Comparison of ENCODE assay signal across 12 cellular contexts in genomic region chr21:34797202-34797527, GRCh38.
DNase-seq lines count a peak whose midpoint lies in the region; ATAC-seq and TF ChIP-seq lines count a peak whose summit lies in the region.
"Had no signal": no experiment of that assay in that cellular context is flagged by ENCODE, and none has a peak within 500 bp of the region (broad histone marks: within the 10 kb centered on the region; RNA-seq: fewer than 3 reads in every experiment).

No MANE protein-coding gene starts in this region.

- TF ChIP-seq EP300 in neural cell (conservative IDR thresholded peaks at IDR 0.05; ENCODE audit: poor library complexity, severe bottlenecking): no peak

- peak overlapping the region; percentile 100 for H3K27ac ChIP-seq in epithelial cell of prostate
- H3K27ac ChIP-seq in neural cell (ENCODE audit: low read length): no peak overlapping the region
- H3K27ac ChIP-seq: ovary had no signal

- no peaks in the 10 kb centered on the region for H3K9me3 Mint-ChIP-seq in natural killer cell
- H3K9me3 Mint-ChIP-seq in natural killer cell treated with Interleukin-12 subunit alpha and Interleukin-12 subunit beta and Interleukin-15 and Interleukin-18, amount 100 ng/mL, for 72 hours: no peaks in the 10 kb centered on the region

- no peak overlapping the region for H2AFZ ChIP-seq in neural cell (ENCODE audit: low read depth, low read length)

- no peaks in the 10 kb centered on the region for H3K79me2 ChIP-seq in neural cell (replicated peaks; ENCODE audit: insufficient read depth, low read length)

- no peaks in the 10 kb centered on the region for H3K27me3 ChIP-seq in neural cell (ENCODE audit: insufficient read depth, low read depth, low read length)
- H3K27me3 ChIP-seq: ovary had no signal

- DNase-seq in natural killer cell (no peak), epithelial cell of prostate (ENCODE audit: low read depth, low spot score) (no peak), NCI-H1436 treated with DMSO at 0.1 percent for 48 hours (lab: John Stamatoyannopoulos, UW) (no peak), GM10248 (ENCODE audit: extremely low spot score) (no peak)
- DNase-seq in natural killer cell treated with Interleukin-12 subunit alpha and Interleukin-12 subunit beta and Interleukin-15 and Interleukin-18, amount 100 ng/mL, for 72 hours (ENCODE audit: low spot score): no peak
- no peak for DNase-seq in effector CD4-positive, alpha-beta T cell
- DNase-seq: activated CD8-positive, alpha-beta memory T cell treated with anti-CD3 and anti-CD28 coated beads for 24 hours; activated gamma-delta T cell treated with Interleukin-2 at 50 U/mL for 16 hours; effector memory CD4-positive, alpha-beta T cell; ovary had no signal

- H3K9me2 ChIP-seq in neural cell (ENCODE audit: insufficient read depth, low read length): no peaks in the 10 kb centered on the region

- no peak for TF ChIP-seq RAD21 in neural cell (conservative IDR thresholded peaks at IDR 0.05)

- H3K4me1 Mint-ChIP-seq in natural killer cell: peaks cover 20 to 30% of the 10 kb centered on the region in 2 donors
- H3K4me1 Mint-ChIP-seq in natural killer cell treated with Interleukin-12 subunit alpha and Interleukin-12 subunit beta and Interleukin-15 and Interleukin-18, amount 100 ng/mL, for 72 hours (ENCODE audit: low read depth in 2 of 2): peaks cover 21 to 24% of the 10 kb centered on the region in 2 donors

- H3K27ac Mint-ChIP-seq in natural killer cell: peak overlapping the region; percentile 26 to 61
- H3K27ac Mint-ChIP-seq in natural killer cell treated with Interleukin-12 subunit alpha and Interleukin-12 subunit beta and Interleukin-15 and Interleukin-18, amount 100 ng/mL, for 72 hours: peak overlapping the region in 1 of 2 donors; percentile 69

- H4K20me1 ChIP-seq in neural cell (ENCODE audit: insufficient read depth): no peaks in the 10 kb centered on the region

- POLR2A ChIA-PET in GM10248 (lab: Yijun Ruan, JAX): no interaction called here

- no peak overlapping the region for H3K4me2 ChIP-seq in neural cell (ENCODE audit: low read length)

- CTCF ChIA-PET in GM10248 (lab: Yijun Ruan, JAX): interaction anchor here (1.1 to 3.0 kb wide), 4 partner anchors 13 to 51 kb away, joined by 3 to 8 read pairs (median 4); no protein-coding TSS in a partner anchor

- peak overlapping the region; percentile 6 for H3K9ac ChIP-seq in neural cell (ENCODE audit: low read length)

- no peak for TF ChIP-seq CTCF in natural killer cell (IDR thresholded peaks at IDR 0.05)
- no peak for TF ChIP-seq CTCF in neural cell (IDR thresholded peaks at IDR 0.05; ENCODE audit: poor library complexity, severe bottlenecking)
- TF ChIP-seq CTCF in GM10248 (IDR thresholded peaks at IDR 0.05; ENCODE audit: control extremely low read depth, extremely low read depth, low read depth, missing control alignments): no peak

- no peaks in the 10 kb centered on the region for H3F3A ChIP-seq in neural cell (ENCODE audit: insufficient read depth, low read length, poor library complexity, severe bottlenecking)

- ATAC-seq in natural killer cell: no peak
- no peak for ATAC-seq in natural killer cell treated with Interleukin-12 subunit alpha and Interleukin-12 subunit beta and Interleukin-15 and Interleukin-18, amount 100 ng/mL, for 72 hours
- no peak for ATAC-seq in HG02840 (IDR thresholded peaks at IDR 0.05; ENCODE audit: low FRiP score, unreplicated experiment)

- H3K9me3 ChIP-seq in neural cell (ENCODE audit: low read length): no peaks in the 10 kb centered on the region
- H3K9me3 ChIP-seq: ovary had no signal

- intact Hi-C loops in natural killer cell (cut with micrococcal nuclease): no loop called here

- H3K36me3 ChIP-seq in neural cell (ENCODE audit: insufficient read depth, low read length): no peaks in the 10 kb centered on the region
- H3K36me3 ChIP-seq: ovary had no signal

- H3K4me3 ChIP-seq in neural cell (ENCODE audit: low read length): peak overlapping the region; percentile 10
- H3K4me3 ChIP-seq: ovary had no signal

- H3K27me3 Mint-ChIP-seq in natural killer cell (ENCODE audit: low read depth in 2 of 2): no peaks in the 10 kb centered on the region
- H3K27me3 Mint-ChIP-seq in natural killer cell treated with Interleukin-12 subunit alpha and Interleukin-12 subunit beta and Interleukin-15 and Interleukin-18, amount 100 ng/mL, for 72 hours: no peaks in the 10 kb centered on the region

- H3K4me3 Mint-ChIP-seq in natural killer cell: no peak overlapping the region
- no peak overlapping the region for H3K4me3 Mint-ChIP-seq in natural killer cell treated with Interleukin-12 subunit alpha and Interleukin-12 subunit beta and Interleukin-15 and Interleukin-18, amount 100 ng/mL, for 72 hours

- peaks cover 7% of the 10 kb centered on the region for H3K36me3 Mint-ChIP-seq in natural killer cell
- peaks cover 18% of the 10 kb centered on the region for H3K36me3 Mint-ChIP-seq in natural killer cell treated with Interleukin-12 subunit alpha and Interleukin-12 subunit beta and Interleukin-15 and Interleukin-18, amount 100 ng/mL, for 72 hours

TF ChIP-seq in neural cell, 6 proteins besides CTCF, POLR2A, EP300 and RAD21:
- TF ChIP-seq, protein P1, sequence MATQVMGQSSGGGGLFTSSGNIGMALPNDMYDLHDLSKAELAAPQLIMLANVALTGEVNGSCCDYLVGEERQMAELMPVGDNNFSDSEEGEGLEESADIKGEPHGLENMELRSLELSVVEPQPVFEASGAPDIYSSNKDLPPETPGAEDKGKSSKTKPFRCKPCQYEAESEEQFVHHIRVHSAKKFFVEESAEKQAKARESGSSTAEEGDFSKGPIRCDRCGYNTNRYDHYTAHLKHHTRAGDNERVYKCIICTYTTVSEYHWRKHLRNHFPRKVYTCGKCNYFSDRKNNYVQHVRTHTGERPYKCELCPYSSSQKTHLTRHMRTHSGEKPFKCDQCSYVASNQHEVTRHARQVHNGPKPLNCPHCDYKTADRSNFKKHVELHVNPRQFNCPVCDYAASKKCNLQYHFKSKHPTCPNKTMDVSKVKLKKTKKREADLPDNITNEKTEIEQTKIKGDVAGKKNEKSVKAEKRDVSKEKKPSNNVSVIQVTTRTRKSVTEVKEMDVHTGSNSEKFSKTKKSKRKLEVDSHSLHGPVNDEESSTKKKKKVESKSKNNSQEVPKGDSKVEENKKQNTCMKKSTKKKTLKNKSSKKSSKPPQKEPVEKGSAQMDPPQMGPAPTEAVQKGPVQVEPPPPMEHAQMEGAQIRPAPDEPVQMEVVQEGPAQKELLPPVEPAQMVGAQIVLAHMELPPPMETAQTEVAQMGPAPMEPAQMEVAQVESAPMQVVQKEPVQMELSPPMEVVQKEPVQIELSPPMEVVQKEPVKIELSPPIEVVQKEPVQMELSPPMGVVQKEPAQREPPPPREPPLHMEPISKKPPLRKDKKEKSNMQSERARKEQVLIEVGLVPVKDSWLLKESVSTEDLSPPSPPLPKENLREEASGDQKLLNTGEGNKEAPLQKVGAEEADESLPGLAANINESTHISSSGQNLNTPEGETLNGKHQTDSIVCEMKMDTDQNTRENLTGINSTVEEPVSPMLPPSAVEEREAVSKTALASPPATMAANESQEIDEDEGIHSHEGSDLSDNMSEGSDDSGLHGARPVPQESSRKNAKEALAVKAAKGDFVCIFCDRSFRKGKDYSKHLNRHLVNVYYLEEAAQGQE (IDR thresholded peaks at IDR 0.05; ENCODE audit: borderline replicate concordance): no peak
- no peak for TF ChIP-seq EZH2 (IDR thresholded peaks at IDR 0.05; ENCODE audit: borderline replicate concordance, insufficient read depth, low read length, poor library complexity, severe bottlenecking)
- TF ChIP-seq TAF1 (IDR thresholded peaks at IDR 0.05; ENCODE audit: low read depth): no peak
- TF ChIP-seq MXI1 (conservative IDR thresholded peaks at IDR 0.05; ENCODE audit: poor library complexity, severe bottlenecking): no peak
- TF ChIP-seq SMC3 (conservative IDR thresholded peaks at IDR 0.05; ENCODE audit: poor library complexity): no peak
- no peak for TF ChIP-seq POLR2AphosphoS5 (IDR thresholded peaks at IDR 0.05)
TF ChIP-seq in neural cell: peak in this region for 0.
